15 cellular contexts compared by ENCODE assay signal in the genomic region with DNA sequence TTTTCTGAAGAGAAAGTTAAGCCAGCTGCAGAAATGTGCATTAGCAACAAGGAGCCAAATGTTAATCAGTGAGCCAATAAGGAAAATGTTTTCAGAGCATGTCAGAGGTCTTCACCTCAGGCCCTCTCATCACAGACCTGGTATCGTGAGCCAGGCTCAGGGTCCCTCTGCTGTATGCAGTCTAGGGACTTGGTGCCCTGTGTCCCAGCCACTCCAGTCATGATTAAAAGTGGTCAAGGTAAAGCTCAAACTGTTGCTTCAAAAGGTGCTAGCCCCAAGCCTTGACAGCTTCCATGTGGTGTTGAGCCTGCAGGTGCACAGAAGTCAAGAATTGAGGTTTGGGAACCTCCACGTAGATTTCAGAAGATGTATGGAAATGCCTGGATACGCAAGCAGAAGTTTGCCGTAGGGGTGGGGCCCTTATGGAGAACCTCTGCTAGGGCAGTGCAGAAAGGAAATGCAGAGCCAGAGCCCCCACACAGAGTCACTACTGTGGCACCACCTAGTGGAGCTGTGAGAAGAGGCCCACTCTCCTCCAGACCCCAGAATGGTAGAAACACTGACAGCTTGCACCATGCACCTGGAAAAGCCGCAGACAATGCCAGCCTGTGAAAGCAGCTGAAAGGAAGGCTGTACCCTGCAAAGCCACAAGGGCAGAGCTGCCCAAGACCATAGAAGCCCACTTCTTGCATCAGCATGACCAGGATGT.
DNase-seq lines count a peak whose midpoint lies in the region; ATAC-seq and TF ChIP-seq lines count a peak whose summit lies in the region.
"Had no signal": no experiment of that assay in that cellular context is flagged by ENCODE, and none has a peak within 500 bp of the region (broad histone marks: within the 10 kb centered on the region; RNA-seq: fewer than 3 reads in every experiment).

No MANE protein-coding gene starts in this region.

- no peaks in the 10 kb centered on the region for H3K9me3 ChIP-seq in endodermal cell (ENCODE audit: control insufficient read depth, low read length)

- no peaks in the 10 kb centered on the region for H3K4me1 ChIP-seq in endodermal cell (ENCODE audit: control insufficient read depth, insufficient read depth, low read length)
- H3K4me1 ChIP-seq: foreskin keratinocyte had no signal

- H3K27me3 Mint-ChIP-seq in endodermal cell (ENCODE audit: insufficient read depth): no peaks in the 10 kb centered on the region
- H3K27me3 Mint-ChIP-seq: IgD-negative memory B cell, T-cell had no signal

- no peak overlapping the region for H3K9ac ChIP-seq in endodermal cell (ENCODE audit: extremely low read depth, low read length, poor library complexity, severe bottlenecking)

- 55 to 63% methylated on average over 3 to 5 of the region's 5 CpGs for WGBS in endodermal cell (ENCODE audit: insufficient coverage in 1 of 2, insufficient read length in 1 of 2), 2 experiments

- peak; percentile 23 for DNase-seq in NB4 (ENCODE audit: low read depth)
- peak; percentile 86 for DNase-seq in endodermal cell
- DNase-seq in NCI-H1930 (lab: John Stamatoyannopoulos, UW): no peak
- no peak for DNase-seq in activated CD8-positive, alpha-beta memory T cell treated with anti-CD3 and anti-CD28 coated beads, Interleukin-2, amount 50 U/mL, for 4 hours
- DNase-seq: activated CD4-positive, alpha-beta T cell treated with anti-CD3 and anti-CD28 coated beads for 4 hours; foreskin keratinocyte; NCI-H187 treated with DMSO at 0.1 percent for 48 hours; retina; stimulated activated naive CD4-positive, alpha-beta T cell; T-cell had no signal

- no peaks in the 10 kb centered on the region for H3K9me3 Mint-ChIP-seq in endodermal cell
- H3K9me3 Mint-ChIP-seq: IgD-negative memory B cell had no signal

- ATAC-seq in HG02884 (IDR thresholded peaks at IDR 0.05; ENCODE audit: unreplicated experiment): no peak
- no peak for ATAC-seq in GM18868 (IDR thresholded peaks at IDR 0.05; ENCODE audit: unreplicated experiment)
- ATAC-seq: foreskin keratinocyte, T-cell had no signal

- no peaks in the 10 kb centered on the region for H3K36me3 ChIP-seq in endodermal cell (ENCODE audit: control insufficient read depth, insufficient read depth, low read length)

- no peak for TF ChIP-seq POLR2A in NB4 (IDR thresholded peaks at IDR 0.05; ENCODE audit: extremely low read depth, insufficient read length)

- no peaks in the 10 kb centered on the region for H3K27me3 ChIP-seq in endodermal cell (ENCODE audit: control insufficient read depth, insufficient read depth, low read length, poor library complexity, severe bottlenecking)
- H3K27me3 ChIP-seq: foreskin keratinocyte had no signal

- H3K36me3 Mint-ChIP-seq in endodermal cell (ENCODE audit: low read depth): no peaks in the 10 kb centered on the region
- H3K36me3 Mint-ChIP-seq: IgD-negative memory B cell, T-cell had no signal

- TF ChIP-seq CTCF in 22Rv1 (IDR thresholded peaks at IDR 0.05): 0 out of 2 replicates have a peak, but pooled peaks have one; percentile 13
- peak; percentile 37 for TF ChIP-seq CTCF in GM12874 (IDR thresholded peaks at IDR 0.05; ENCODE audit: insufficient read depth, low read depth, low read length)
- peak; percentile 21 for TF ChIP-seq CTCF in NB4 (IDR thresholded peaks at IDR 0.05; ENCODE audit: low read depth, low read length)
- TF ChIP-seq CTCF in endodermal cell (conservative IDR thresholded peaks at IDR 0.05): peak; percentile 78

- no peak overlapping the region for H3K27ac Mint-ChIP-seq in endodermal cell
- H3K27ac Mint-ChIP-seq: T-cell had no signal

- H3K4me3 ChIP-seq in NB4 (ENCODE audit: low read depth, low read length) (no peak overlapping the region), endodermal cell (ENCODE audit: low read length) (no peak overlapping the region)

- H3K27ac ChIP-seq in 22Rv1 (no peak overlapping the region), endodermal cell (ENCODE audit: low read depth, low read length) (no peak overlapping the region)
- H3K27ac ChIP-seq: foreskin keratinocyte had no signal

- no peak overlapping the region for H3K4me3 Mint-ChIP-seq in endodermal cell
- H3K4me3 Mint-ChIP-seq: IgD-negative memory B cell, T-cell had no signal

- H3K4me1 Mint-ChIP-seq in endodermal cell: no peaks in the 10 kb centered on the region
- H3K4me1 Mint-ChIP-seq: T-cell had no signal

Comparison
In these comparisons a context has a peak if more than half of its experiments do, and no peak if none do; other contexts are left out.
1. CTCF ChIP-seq: peak in every context shown above with its lines; median percentile 78 in endodermal cell; 37 in GM12874; 21 in NB4; 13 in 22Rv1.
2. DNase-seq: peak in NB4 (single experiment) and endodermal cell (single experiment); none in NCI-H1930 (0 of 2) and activated CD8-positive, alpha-beta memory T cell treated with anti-CD3 and anti-CD28 coated beads, Interleukin-2, amount 50 U/mL, for 4 hours (single experiment).